9 cellular contexts compared by ENCODE assay signal in the genomic region with DNA sequence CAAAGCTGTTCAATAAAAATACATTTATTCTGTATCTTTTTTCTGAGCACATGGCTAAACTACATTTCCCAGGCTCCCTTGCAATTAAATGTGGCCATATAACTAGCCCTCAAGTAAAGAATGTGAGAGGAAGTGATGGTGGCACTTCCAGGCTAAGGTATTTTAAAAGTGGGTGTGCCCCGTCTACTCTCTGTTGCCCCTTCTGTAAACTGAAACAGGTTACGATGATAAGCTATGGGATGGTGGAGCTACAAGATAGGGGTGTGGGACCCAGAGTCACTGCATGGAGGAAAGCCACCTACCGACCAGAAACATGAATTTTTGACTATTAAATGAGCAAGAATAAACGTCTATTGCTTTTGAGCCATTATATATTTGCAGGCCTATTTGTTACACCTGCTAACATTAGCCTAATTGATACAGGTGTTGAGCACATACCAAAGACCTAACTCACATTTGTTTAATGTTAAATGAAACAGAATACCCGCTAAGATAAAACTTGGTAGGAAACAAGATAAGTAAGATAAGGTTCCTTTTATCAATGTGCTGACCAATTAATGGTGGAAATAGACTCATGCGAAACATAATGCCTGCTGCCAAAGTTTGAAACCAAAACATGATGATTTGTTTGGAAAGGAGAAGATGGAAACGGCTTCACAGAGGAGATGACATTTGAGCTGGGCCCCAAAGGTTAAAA. TPM values are rescaled to one million over a fixed set of nuclear protein-coding genes. Genes with fewer than 3 reads are reported as not detected.
A peak's percentile ranks its signal among the peaks of the same experiment; 100 is the strongest.
DNase-seq lines count a peak whose midpoint lies in the region; ATAC-seq, FAIRE-seq and TF ChIP-seq lines count a peak whose summit lies in the region.
"Had no signal": no experiment of that assay in that cellular context is flagged by ENCODE, and none has a peak within 500 bp of the region (broad histone marks: within the 10 kb centered on the region; RNA-seq: fewer than 3 reads in every experiment).

No MANE protein-coding gene starts in this region.

- TF ChIP-seq POLR2A in sigmoid colon (IDR thresholded peaks at IDR 0.05), result no peak

- WGBS in sigmoid colon, 2 donors, result 21 to 58% methylated on average over 7 of the region's 7 CpGs

- H3K36me3 ChIP-seq in DND-41 (ENCODE audit: insufficient read depth, low read length) (no peaks in the 10 kb centered on the region), Loucy (ENCODE audit: insufficient read depth, low read length) (no peaks in the 10 kb centered on the region), astrocyte (ENCODE audit: insufficient read depth, low read length) (no peaks in the 10 kb centered on the region), sigmoid colon (no peaks in the 10 kb centered on the region)

- H3K4me1 Mint-ChIP-seq in astrocyte (ENCODE audit: low read depth, unreplicated experiment) (peaks cover 30% of the 10 kb centered on the region), CD14-positive monocyte (peaks cover 67% of the 10 kb centered on the region)
- peaks cover 56 to 72% of the 10 kb centered on the region in 2 donors for H3K4me1 Mint-ChIP-seq in natural killer cell treated with Interleukin-12 subunit alpha and Interleukin-12 subunit beta and Interleukin-15 and Interleukin-18, amount 100 ng/mL, for 72 hours (ENCODE audit: low read depth in 2 of 2)

- H3K27ac Mint-ChIP-seq in astrocyte (ENCODE audit: unreplicated experiment) (no peak overlapping the region), CD14-positive monocyte (peak overlapping the region in 2 of 7 donors; percentile 6 to 23)
- peak overlapping the region; percentile 83 for H3K27ac Mint-ChIP-seq in natural killer cell treated with Interleukin-12 subunit alpha and Interleukin-12 subunit beta and Interleukin-15 and Interleukin-18, amount 100 ng/mL, for 72 hours

- peak overlapping the region; percentile 77 for H3K9ac ChIP-seq in DND-41 (ENCODE audit: low read depth, low read length)
- H3K9ac ChIP-seq in Loucy (ENCODE audit: low read depth, low read length, poor library complexity, severe bottlenecking), result peak overlapping the region; percentile 73
- H3K9ac ChIP-seq in astrocyte (ENCODE audit: low read length), result no peak overlapping the region

- no peaks in the 10 kb centered on the region for H3K9me2 ChIP-seq in Loucy (replicated peaks; ENCODE audit: low read depth, low read length)

- H3K9me3 ChIP-seq in DND-41 (ENCODE audit: insufficient read depth, low read length, severe bottlenecking), result no peaks in the 10 kb centered on the region
- H3K9me3 ChIP-seq in Loucy (ENCODE audit: insufficient read depth, low read depth, low read length), result no peaks in the 10 kb centered on the region
- no peaks in the 10 kb centered on the region for H3K9me3 ChIP-seq in astrocyte (ENCODE audit: insufficient read depth, low read depth, low read length)
- no peaks in the 10 kb centered on the region for H3K9me3 ChIP-seq in sigmoid colon

- H3K9me3 Mint-ChIP-seq in astrocyte (ENCODE audit: unreplicated experiment) (no peaks in the 10 kb centered on the region), CD14-positive monocyte (no peaks in the 10 kb centered on the region)
- no peaks in the 10 kb centered on the region for H3K9me3 Mint-ChIP-seq in natural killer cell treated with Interleukin-12 subunit alpha and Interleukin-12 subunit beta and Interleukin-15 and Interleukin-18, amount 100 ng/mL, for 72 hours

- H3K4me1 ChIP-seq in DND-41 (ENCODE audit: insufficient read depth, low read length) (peaks cover 44% of the 10 kb centered on the region), Loucy (ENCODE audit: insufficient read depth, low read length, poor library complexity, severe bottlenecking) (peaks cover 67% of the 10 kb centered on the region), astrocyte (ENCODE audit: insufficient read depth, low read length) (peaks cover 16% of the 10 kb centered on the region), sigmoid colon (peaks cover 0 to 40% (median 21%) of the 10 kb centered on the region in 4 donors)

- intact Hi-C loops in CD14-positive monocyte (cut with micrococcal nuclease) (loop anchor here (5.0 to 10.0 kb wide), 4 partner anchors 65 to 127 kb away; no protein-coding TSS in a partner anchor), sigmoid colon (cut with DNase I) (loop anchor here (5.0 kb wide), 3 partner anchors 68 to 172 kb away; no protein-coding TSS in a partner anchor)

- H3K36me3 Mint-ChIP-seq in astrocyte (ENCODE audit: low read depth, unreplicated experiment) (peaks cover 3% of the 10 kb centered on the region), CD14-positive monocyte (peaks cover 16 to 22% of the 10 kb centered on the region in 2 donors)
- peaks cover 12% of the 10 kb centered on the region for H3K36me3 Mint-ChIP-seq in natural killer cell treated with Interleukin-12 subunit alpha and Interleukin-12 subunit beta and Interleukin-15 and Interleukin-18, amount 100 ng/mL, for 72 hours

- H2AFZ ChIP-seq in DND-41 (ENCODE audit: low read depth, low read length), result no peak overlapping the region
- H2AFZ ChIP-seq in Loucy (ENCODE audit: low read length), result no peak overlapping the region
- H2AFZ ChIP-seq in astrocyte (ENCODE audit: low read depth, low read length), result no peak overlapping the region

- H3K4me3 Mint-ChIP-seq in astrocyte (ENCODE audit: unreplicated experiment), result peak overlapping the region; percentile 98
- peak overlapping the region; percentile 98 for H3K4me3 Mint-ChIP-seq in natural killer cell treated with Interleukin-12 subunit alpha and Interleukin-12 subunit beta and Interleukin-15 and Interleukin-18, amount 100 ng/mL, for 72 hours
- H3K4me3 Mint-ChIP-seq in CD14-positive monocyte, result peak overlapping the region in 1 of 2 donors; percentile 95

- H3K4me2 ChIP-seq in DND-41 (ENCODE audit: insufficient read depth, low read length) (peak overlapping the region; percentile 83), Loucy (ENCODE audit: low read depth, low read length, poor library complexity, severe bottlenecking) (peak overlapping the region; percentile 86), astrocyte (ENCODE audit: low read length) (peak overlapping the region; percentile 99)

- peaks cover 75% of the 10 kb centered on the region for H3K79me2 ChIP-seq in DND-41 (ENCODE audit: insufficient read depth, low read length)
- H3K79me2 ChIP-seq in Loucy (ENCODE audit: insufficient read depth, low read length), result peaks cover 75% of the 10 kb centered on the region
- H3K79me2 ChIP-seq in astrocyte (ENCODE audit: insufficient read depth, low read length), result peaks cover 71% of the 10 kb centered on the region

- H3K4me3 ChIP-seq in DND-41 (ENCODE audit: low read depth in 1 of 2, low read length in 2 of 2), result peak overlapping the region in 1 of 2 experiments; percentile 73; a peak in 2 of 4 replicates
- H3K4me3 ChIP-seq in Loucy (ENCODE audit: low read length, poor library complexity, severe bottlenecking), result peak overlapping the region; percentile 83
- peak overlapping the region; percentile 86 for H3K4me3 ChIP-seq in astrocyte (ENCODE audit: insufficient read depth, low read depth, low read length)
- H3K4me3 ChIP-seq in sigmoid colon, result no peak overlapping the region

- no peak for FAIRE-seq in astrocyte (lab: Jason Lieb, UNC)

- H3K27me3 ChIP-seq in DND-41 (ENCODE audit: insufficient read depth, low read length, poor library complexity) (no peaks in the 10 kb centered on the region), Loucy (ENCODE audit: insufficient read depth, low read length, poor library complexity, severe bottlenecking) (no peaks in the 10 kb centered on the region), astrocyte (ENCODE audit: insufficient read depth, low read length) (no peaks in the 10 kb centered on the region), sigmoid colon (no peaks in the 10 kb centered on the region)

- no peak for TF ChIP-seq EP300 in sigmoid colon (IDR thresholded peaks at IDR 0.05)

- peaks cover 6% of the 10 kb centered on the region; the same call in 1 of the 2 replicates for H3F3A ChIP-seq in Loucy (ENCODE audit: low read depth)

- no peak for DNase-seq in DND-41
- DNase-seq in astrocyte (ENCODE audit: low read depth), result no peak
- DNase-seq in natural killer cell treated with Interleukin-12 subunit alpha and Interleukin-12 subunit beta and Interleukin-15 and Interleukin-18, amount 100 ng/mL, for 72 hours (ENCODE audit: low spot score), result no peak
- no peak for DNase-seq in activated gamma-delta T cell treated with Interleukin-2 at 50 U/mL for 16 hours
- DNase-seq in CD14-positive monocyte (ENCODE audit: low spot score), result no peak
- DNase-seq in sigmoid colon, result no peak
- DNase-seq: NK-92 treated with Interleukin-12 subunit alpha and Interleukin-12 subunit beta, amount 100 ng/mL, for 24 hours had no signal

- peaks cover 45% of the 10 kb centered on the region for H4K20me1 ChIP-seq in DND-41 (ENCODE audit: insufficient read depth, low read length)
- H4K20me1 ChIP-seq in Loucy (ENCODE audit: insufficient read depth, low read length, poor library complexity, severe bottlenecking), result peaks cover 44% of the 10 kb centered on the region
- peaks cover 59% of the 10 kb centered on the region for H4K20me1 ChIP-seq in astrocyte (ENCODE audit: insufficient read depth, low read length)

- no peaks in the 10 kb centered on the region for H3K27me3 Mint-ChIP-seq in astrocyte (ENCODE audit: low read depth, unreplicated experiment)
- no peaks in the 10 kb centered on the region for H3K27me3 Mint-ChIP-seq in natural killer cell treated with Interleukin-12 subunit alpha and Interleukin-12 subunit beta and Interleukin-15 and Interleukin-18, amount 100 ng/mL, for 72 hours
- peaks cover 0 to 3% (median 2%) of the 10 kb centered on the region in 3 donors for H3K27me3 Mint-ChIP-seq in CD14-positive monocyte (ENCODE audit: low read depth in 3 of 3)

- H3K27ac ChIP-seq in DND-41 (ENCODE audit: low read length) (peak overlapping the region; percentile 90), astrocyte (ENCODE audit: low read depth, low read length) (no peak overlapping the region), sigmoid colon (no peak overlapping the region)

- no peak for ATAC-seq in DND-41 (ENCODE audit: insufficient read depth, low read depth)
- ATAC-seq in natural killer cell treated with Interleukin-12 subunit alpha and Interleukin-12 subunit beta and Interleukin-15 and Interleukin-18, amount 100 ng/mL, for 72 hours, result no peak
- no peak for ATAC-seq in HG03095 (IDR thresholded peaks at IDR 0.05; ENCODE audit: unreplicated experiment)

- TF ChIP-seq CTCF in DND-41 (IDR thresholded peaks at IDR 0.05; ENCODE audit: borderline replicate concordance, extremely low read depth, low read length, poor library complexity, severe bottlenecking) (no peak), Loucy (conservative IDR thresholded peaks at IDR 0.05; ENCODE audit: low read length) (peak; percentile 44), astrocyte (IDR thresholded peaks at IDR 0.05; ENCODE audit: insufficient read depth, low read depth, low read length) (no peak), CD14-positive monocyte (IDR thresholded peaks at IDR 0.05) (no peak), sigmoid colon (IDR thresholded peaks at IDR 0.05) (no peak)

RNA-seq across cellular contexts. Expression of gene FYN, which starts 3.0 kb away (rescaled TPM):
- total RNA-seq in astrocyte (167 and 168 TPM in 2 replicates), sigmoid colon (10 to 100 TPM; 56.9 to 81.4 (median 67.9) TPM)
- total RNA-seq in natural killer cell treated with Interleukin-12 subunit alpha and Interleukin-12 subunit beta and Interleukin-15 and Interleukin-18, amount 100 ng/mL, for 72 hours, result 100 to 1,000 TPM; 273 to 443 TPM
- polyA plus RNA-seq in CD14-positive monocyte (100 to 1,000 TPM in 1 of 2 donors, 10 to 100 TPM in 1; 88.4 to 114 TPM), sigmoid colon (10 to 100 TPM in 2 of 3 donors, 1 to 10 TPM in 1; 2.3 to 43.9 (median 35.4) TPM)

Comparison
In these comparisons a context has a peak if more than half of its experiments do, and no peak if none do; other contexts are left out.
1. H3K4me3 ChIP-seq: peak in Loucy (single experiment) and astrocyte (single experiment); none in sigmoid colon (0 of 4).
2. Peak in every context shown above with its lines, with median percentiles within 50 percentile points of each other: H3K4me2 ChIP-seq.